Comparison of ENCODE assay signal across 9 cellular contexts in genomic region chr1:98662354-98662665, GRCh38. TPM values are rescaled to one million over a fixed set of nuclear protein-coding genes. Genes with fewer than 3 reads are reported as not detected.
A peak's percentile ranks its signal among the peaks of the same experiment; 100 is the strongest.
DNase-seq lines count a peak whose midpoint lies in the region; ATAC-seq and TF ChIP-seq lines count a peak whose summit lies in the region.
"Had no signal": no experiment of that assay in that cellular context is flagged by ENCODE, and none has a peak within 500 bp of the region (broad histone marks: within the 10 kb centered on the region; RNA-seq: fewer than 3 reads in every experiment).

No MANE protein-coding gene starts in this region.

- H3K27ac ChIP-seq in esophagus muscularis mucosa (replicated peaks in 1 of 4), result peak overlapping the region; percentile 84 to 92 (median 87)
- H3K27ac ChIP-seq: neutrophil had no signal

- H3K4me3 ChIP-seq in esophagus muscularis mucosa, result peak overlapping the region; percentile 73 to 88 (median 76)

- H3K4me1 ChIP-seq in esophagus muscularis mucosa, result peaks cover 17 to 29% (median 20%) of the 10 kb centered on the region in 4 donors

- H3K4me1 Mint-ChIP-seq in naive thymus-derived CD8-positive, alpha-beta T cell, result peaks cover 9 to 16% (median 14%) of the 10 kb centered on the region in 4 donors

- TF ChIP-seq CTCF in esophagus muscularis mucosa (IDR thresholded peaks at IDR 0.05), result no peak

- TF ChIP-seq POLR2A in esophagus muscularis mucosa (IDR thresholded peaks at IDR 0.05; ENCODE audit: low read depth), result no peak

- H3K27me3 Mint-ChIP-seq in naive thymus-derived CD8-positive, alpha-beta T cell, result peaks cover 29 to 64% (median 43%) of the 10 kb centered on the region in 5 donors

- POLR2A ChIA-PET in naive thymus-derived CD8-positive, alpha-beta T cell (lab: Charles Lee), result no interaction called here

- no peaks in the 10 kb centered on the region for H3K27me3 ChIP-seq in esophagus muscularis mucosa

- DNase-seq in DMS53 (lab: John Stamatoyannopoulos, UW) (peak; percentile 76), RKO (ENCODE audit: low spot score) (peak; percentile 57), esophagus muscularis mucosa (ENCODE audit: extremely low spot score) (no peak)
- DNase-seq in naive thymus-derived CD8-positive, alpha-beta T cell, result no peak

- no peaks in the 10 kb centered on the region for H3K9me3 ChIP-seq in esophagus muscularis mucosa
- H3K9me3 ChIP-seq: neutrophil had no signal

- peaks cover 0 to 5% (median 0%) of the 10 kb centered on the region in 9 donors for H3K9me3 Mint-ChIP-seq in naive thymus-derived CD8-positive, alpha-beta T cell

- H3K4me3 Mint-ChIP-seq in naive thymus-derived CD8-positive, alpha-beta T cell, result peak overlapping the region; percentile 79 to 91 (median 87)

- peak overlapping the region in 1 of 10 donors; percentile 30 for H3K27ac Mint-ChIP-seq in naive thymus-derived CD8-positive, alpha-beta T cell

- ATAC-seq in naive thymus-derived CD8-positive, alpha-beta T cell, result no peak
- ATAC-seq in HG02885 (IDR thresholded peaks at IDR 0.05; ENCODE audit: poor library complexity, unreplicated experiment), result no peak
- no peak for ATAC-seq in HG03571 (IDR thresholded peaks at IDR 0.05; ENCODE audit: unreplicated experiment)
- no peak for ATAC-seq in HG03469 (IDR thresholded peaks at IDR 0.05; ENCODE audit: unreplicated experiment)
- no peak for ATAC-seq in GM18858 (IDR thresholded peaks at IDR 0.05; ENCODE audit: unreplicated experiment)

- intact Hi-C loops in esophagus muscularis mucosa (cut with DNase I), result no loop called here

- TF ChIP-seq EP300 in esophagus muscularis mucosa (IDR thresholded peaks at IDR 0.05), result no peak

- H3K36me3 ChIP-seq in esophagus muscularis mucosa, result no peaks in the 10 kb centered on the region
- H3K36me3 ChIP-seq: neutrophil had no signal

- 3% methylated on average over 6 of the region's 6 CpGs for WGBS in esophagus muscularis mucosa

- peaks cover 0 to 12% (median 0%) of the 10 kb centered on the region in 3 donors for H3K36me3 Mint-ChIP-seq in naive thymus-derived CD8-positive, alpha-beta T cell

RNA-seq across cellular contexts. Expression of gene SNX7, which starts 0.8 kb away (rescaled TPM):
- 10 to 100 TPM; 27.5 to 40.5 (median 32.0) TPM for total RNA-seq in esophagus muscularis mucosa
- not detected for total RNA-seq in naive thymus-derived CD8-positive, alpha-beta T cell
- polyA plus RNA-seq in naive thymus-derived CD8-positive, alpha-beta T cell, result under 1 TPM in 1 of 3 donors, not detected in 2; 0.15 TPM

Comparison
In these comparisons a context has a peak if more than half of its experiments do, and no peak if none do; other contexts are left out.
1. DNase-seq: peak in DMS53 (single experiment) and RKO (single experiment); none in esophagus muscularis mucosa (single experiment) and naive thymus-derived CD8-positive, alpha-beta T cell (0 of 10).
2. RNA of gene SNX7, which starts 0.8 kb away (total RNA-seq): 27.5 to 40.5 TPM in esophagus muscularis mucosa; not detected in naive thymus-derived CD8-positive, alpha-beta T cell; every median in the first group is over 10 times any median in the second.